Comparison of ENCODE assay signal across 20 cellular contexts in the genomic region with DNA sequence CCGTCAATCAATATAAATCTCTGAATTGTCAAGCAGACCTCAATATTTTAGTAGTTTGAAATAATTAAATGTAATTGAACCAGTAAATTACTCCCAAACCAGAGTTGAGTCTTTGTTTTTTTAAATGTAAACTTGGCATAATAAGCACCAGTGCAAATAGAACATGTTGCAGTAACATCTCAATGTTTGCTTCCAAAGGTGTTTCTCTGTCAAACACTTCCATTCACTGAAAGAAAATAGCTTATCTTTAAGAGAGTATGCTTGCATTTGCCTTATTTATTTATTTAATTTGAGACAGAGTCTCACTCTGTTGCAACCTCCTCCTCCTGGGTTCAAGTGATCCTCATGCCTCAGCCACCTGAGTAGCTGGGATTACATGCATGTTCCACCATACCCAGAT.
"Had no signal": no experiment of that assay in that cellular context is flagged by ENCODE, and none has a peak within 500 bp of the region (broad histone marks: within the 10 kb centered on the region; RNA-seq: fewer than 3 reads in every experiment).

No MANE protein-coding gene starts in this region.

- H3K27me3 Mint-ChIP-seq: memory B cell had no signal

- H3K4me1 ChIP-seq: thyroid gland, upper lobe of left lung, uterus had no signal

- H3K36me3 Mint-ChIP-seq: memory B cell had no signal

- H3K27ac Mint-ChIP-seq: memory B cell, nephron progenitor cell had no signal

- H3K27ac ChIP-seq: lower lobe of right lung, neutrophil, suprapubic skin, thyroid gland, upper lobe of left lung had no signal

- H3K36me3 ChIP-seq: heart right ventricle, left ventricle myocardium inferior, lower lobe of right lung, neutrophil, sigmoid colon, suprapubic skin, thyroid gland, upper lobe of left lung, uterus had no signal

- ATAC-seq: esophagus mucosa; naive thymus-derived CD4-positive, alpha-beta T cell; stimulated activated naive CD8-positive, alpha-beta T cell treated with anti-CD3 and anti-CD28 coated beads, Interleukin-15, Interleukin-2, amounts not matched to agents 100 U/mL and 50 U/mL, for 24 hours had no signal

- H3K4me3 ChIP-seq: heart right ventricle, left ventricle myocardium inferior, lower lobe of right lung, sigmoid colon, skin epidermis, suprapubic skin, thyroid gland, upper lobe of left lung, uterus had no signal

- DNase-seq: effector memory CD4-positive, alpha-beta T cell; heart right ventricle; left ventricle myocardium inferior; lower lobe of right lung; naive thymus-derived CD4-positive, alpha-beta T cell; nephron progenitor cell; posterior cingulate gyrus; sigmoid colon; stimulated activated CD4-positive, alpha-beta T cell treated with anti-CD3 and anti-CD28 coated beads, Interleukin-12 subunit alpha, Interleukin-12 subunit beta, amount 100 ng/mL, for 4 hours; stimulated activated naive CD8-positive, alpha-beta T cell treated with anti-CD3 and anti-CD28 coated beads, Interleukin-15, Interleukin-2, amounts not matched to agents 100 U/mL and 50 U/mL, for 24 hours; thyroid gland; upper lobe of left lung; uterus had no signal

- H3K27me3 ChIP-seq: heart right ventricle, neutrophil, sigmoid colon, suprapubic skin, thyroid gland, upper lobe of left lung, uterus had no signal

- H3K9me3 Mint-ChIP-seq: memory B cell had no signal

- H3K4me1 Mint-ChIP-seq: memory B cell had no signal

- H3K4me3 Mint-ChIP-seq: memory B cell, nephron progenitor cell had no signal

- FAIRE-seq: endometrium, frontal cortex had no signal

- H3K9me3 ChIP-seq: heart right ventricle, left ventricle myocardium inferior, lower lobe of right lung, neutrophil, sigmoid colon, suprapubic skin, thyroid gland, upper lobe of left lung, uterus had no signal
